ENCODE assay signal across 14 cellular contexts in genomic region chr6:18062733-18063132, GRCh38.
"Had no signal": no experiment of that assay in that cellular context is flagged by ENCODE, and none has a peak within 500 bp of the region (broad histone marks: within the 10 kb centered on the region; RNA-seq: fewer than 3 reads in every experiment).

No MANE protein-coding gene starts in this region.

- H3K27ac ChIP-seq: epithelial cell of prostate, left ventricle myocardium inferior, right atrium auricular region, transverse colon had no signal

- H3K36me3 ChIP-seq: left ventricle myocardium inferior, right atrium auricular region, transverse colon had no signal

- H3K4me3 ChIP-seq: left ventricle myocardium inferior, right atrium auricular region, smooth muscle cell, transverse colon had no signal

- DNase-seq: activated CD4-positive, alpha-beta T cell treated with anti-CD3 and anti-CD28 coated beads, Interleukin-2, amount 50 U/mL, for 1 hour; activated naive CD4-positive, alpha-beta T cell treated with anti-CD3 and anti-CD28 coated beads, Interleukin-2, amount 50 U/mL, for 16 hours; activated T-cell treated with anti-CD3 and anti-CD28 coated beads for 4 hours; effector memory CD8-positive, alpha-beta T cell; glutamatergic neuron; immature natural killer cell; left ventricle myocardium inferior; posterior cingulate gyrus; substantia nigra; transverse colon had no signal

- ATAC-seq: effector memory CD8-positive, alpha-beta T cell; stimulated activated effector memory CD8-positive, alpha-beta T cell treated with anti-CD3 and anti-CD28 coated beads, Interleukin-12 subunit alpha, Interleukin-12 subunit beta, amount 100 ng/mL, for 72 hours had no signal

- H3K4me1 ChIP-seq: left ventricle myocardium inferior, right atrium auricular region had no signal

- H3K9me3 ChIP-seq: left ventricle myocardium inferior, right atrium auricular region, transverse colon had no signal
